9 cellular contexts compared by ENCODE assay signal in the genomic region with DNA sequence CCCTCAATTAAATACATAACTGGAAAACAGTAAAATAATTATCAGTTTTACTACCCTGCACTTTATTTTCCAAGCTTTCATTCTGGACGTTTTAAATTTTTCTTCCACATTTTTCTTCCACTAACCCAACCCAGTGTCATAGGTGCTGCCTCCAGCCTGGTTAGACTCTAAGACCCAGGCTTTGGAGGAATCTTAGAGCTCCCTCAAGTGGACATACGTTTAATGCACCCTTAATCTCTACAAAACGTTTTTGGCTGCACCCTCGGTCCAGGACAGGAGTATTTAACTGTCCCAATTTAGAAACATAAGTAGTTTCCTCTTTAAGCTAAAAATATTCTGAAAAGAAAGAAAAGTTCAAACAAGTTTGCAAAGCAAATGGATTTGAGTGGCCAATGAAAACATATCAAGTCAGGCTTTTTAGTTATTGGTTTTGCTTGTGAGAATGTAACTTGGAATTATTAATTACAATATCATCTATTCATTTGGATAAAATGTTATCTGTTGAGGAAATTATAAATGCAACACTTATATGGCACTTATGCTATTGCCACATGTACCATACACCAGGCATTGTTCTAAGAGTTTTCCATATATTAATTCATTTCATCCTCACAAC. TPM values are rescaled to one million over a fixed set of nuclear protein-coding genes. Genes with fewer than 3 reads are reported as not detected.
DNase-seq lines count a peak whose midpoint lies in the region; FAIRE-seq and TF ChIP-seq lines count a peak whose summit lies in the region.
"Had no signal": no experiment of that assay in that cellular context is flagged by ENCODE, and none has a peak within 500 bp of the region (broad histone marks: within the 10 kb centered on the region; RNA-seq: fewer than 3 reads in every experiment).

No MANE protein-coding gene starts in this region.

- peak; percentile 70 for FAIRE-seq in H54 (lab: Jason Lieb, UNC)

- no peaks in the 10 kb centered on the region for H3K36me3 ChIP-seq in SJCRH30
- H3K36me3 ChIP-seq: BLaER1 treated with 17β-estradiol and CSF1 and Interleukin-3, amounts not matched to agents 10 nM and 100 nM had no signal

- peak; percentile 87 for TF ChIP-seq CTCF in fibroblast of the aortic adventitia (IDR thresholded peaks at IDR 0.05; ENCODE audit: insufficient read depth, low read length)
- TF ChIP-seq CTCF in progenitor cell of endocrine pancreas (IDR thresholded peaks at IDR 0.05; ENCODE audit: unreplicated experiment): peak; percentile 84

- H3K4me3 Mint-ChIP-seq in progenitor cell of endocrine pancreas (ENCODE audit: low read depth): no peak overlapping the region

- TF ChIP-seq POLR2A in H54 (IDR thresholded peaks at IDR 0.05; ENCODE audit: low read depth, low read length): no peak

- H3K9me3 ChIP-seq in SJCRH30 (replicated peaks): no peaks in the 10 kb centered on the region
- H3K9me3 ChIP-seq: BLaER1 treated with 17β-estradiol and CSF1 and Interleukin-3, amounts not matched to agents 10 nM and 100 nM had no signal

- peaks cover 11% of the 10 kb centered on the region for H3K9me3 Mint-ChIP-seq in progenitor cell of endocrine pancreas (ENCODE audit: low read depth)

- H3K4me3 ChIP-seq in SJCRH30 (no peak overlapping the region), fibroblast of the aortic adventitia (ENCODE audit: low read depth, low read length) (no peak overlapping the region)
- H3K4me3 ChIP-seq: BLaER1 treated with 17β-estradiol and CSF1 and Interleukin-3, amounts not matched to agents 10 nM and 100 nM had no signal

- DNase-seq in NCI-H1417 (lab: John Stamatoyannopoulos, UW) (peak in 2 of 3 experiments; percentile 49 to 81), NCI-H1417 treated with DMSO at 0.1 percent for 48 hours (lab: John Stamatoyannopoulos, UW) (no peak), H54 (ENCODE audit: insufficient read length, low spot score) (peak; percentile 46), LoVo (ENCODE audit: low spot score) (peak; percentile 52), SJCRH30 (peak; percentile 42 to 86), fibroblast of the aortic adventitia (ENCODE audit: low read depth) (peak; percentile 90), progenitor cell of endocrine pancreas (ENCODE audit: low spot score, unreplicated experiment) (no peak)
- no peak for DNase-seq in effector CD4-positive, alpha-beta T cell

- H3K27ac Mint-ChIP-seq in progenitor cell of endocrine pancreas: no peak overlapping the region

- no peak overlapping the region for H3K27ac ChIP-seq in SJCRH30
- H3K27ac ChIP-seq: BLaER1 treated with 17β-estradiol and CSF1 and Interleukin-3, amounts not matched to agents 10 nM and 100 nM had no signal

- H3K4me1 ChIP-seq in SJCRH30: no peaks in the 10 kb centered on the region

- no peaks in the 10 kb centered on the region for H3K27me3 ChIP-seq in SJCRH30
- H3K27me3 ChIP-seq: BLaER1 treated with 17β-estradiol and CSF1 and Interleukin-3, amounts not matched to agents 10 nM and 100 nM had no signal

- H3K4me1 Mint-ChIP-seq in progenitor cell of endocrine pancreas (ENCODE audit: low read depth): peaks cover 20% of the 10 kb centered on the region

- H3K36me3 Mint-ChIP-seq in progenitor cell of endocrine pancreas (ENCODE audit: insufficient read depth): peaks cover 20% of the 10 kb centered on the region

- no peaks in the 10 kb centered on the region for H3K27me3 Mint-ChIP-seq in progenitor cell of endocrine pancreas

RNA-seq across cellular contexts. Expression of a gene that starts 38.9 kb away (rescaled TPM):
- total RNA-seq in SJCRH30 (2014; rRNA removed; shearing (Covaris generic)): 8.3 and 8.7 TPM in 2 replicates
- total RNA-seq in fibroblast of the aortic adventitia (ENCODE audit: low replicate concordance) (7.4 and 103 TPM in 2 replicates), progenitor cell of endocrine pancreas (132 and 173 TPM in 2 replicates)

Comparison
In these comparisons a context has a peak if more than half of its experiments do, and no peak if none do; other contexts are left out.
1. DNase-seq: peak in NCI-H1417 (2 of 3), H54 (single experiment), LoVo (single experiment), SJCRH30 (2 of 2) and fibroblast of the aortic adventitia (single experiment); none in NCI-H1417 treated with DMSO at 0.1 percent for 48 hours (single experiment), progenitor cell of endocrine pancreas (single experiment) and effector CD4-positive, alpha-beta T cell (single experiment).